ENCODE assay signal across 8 cellular contexts in the genomic region with DNA sequence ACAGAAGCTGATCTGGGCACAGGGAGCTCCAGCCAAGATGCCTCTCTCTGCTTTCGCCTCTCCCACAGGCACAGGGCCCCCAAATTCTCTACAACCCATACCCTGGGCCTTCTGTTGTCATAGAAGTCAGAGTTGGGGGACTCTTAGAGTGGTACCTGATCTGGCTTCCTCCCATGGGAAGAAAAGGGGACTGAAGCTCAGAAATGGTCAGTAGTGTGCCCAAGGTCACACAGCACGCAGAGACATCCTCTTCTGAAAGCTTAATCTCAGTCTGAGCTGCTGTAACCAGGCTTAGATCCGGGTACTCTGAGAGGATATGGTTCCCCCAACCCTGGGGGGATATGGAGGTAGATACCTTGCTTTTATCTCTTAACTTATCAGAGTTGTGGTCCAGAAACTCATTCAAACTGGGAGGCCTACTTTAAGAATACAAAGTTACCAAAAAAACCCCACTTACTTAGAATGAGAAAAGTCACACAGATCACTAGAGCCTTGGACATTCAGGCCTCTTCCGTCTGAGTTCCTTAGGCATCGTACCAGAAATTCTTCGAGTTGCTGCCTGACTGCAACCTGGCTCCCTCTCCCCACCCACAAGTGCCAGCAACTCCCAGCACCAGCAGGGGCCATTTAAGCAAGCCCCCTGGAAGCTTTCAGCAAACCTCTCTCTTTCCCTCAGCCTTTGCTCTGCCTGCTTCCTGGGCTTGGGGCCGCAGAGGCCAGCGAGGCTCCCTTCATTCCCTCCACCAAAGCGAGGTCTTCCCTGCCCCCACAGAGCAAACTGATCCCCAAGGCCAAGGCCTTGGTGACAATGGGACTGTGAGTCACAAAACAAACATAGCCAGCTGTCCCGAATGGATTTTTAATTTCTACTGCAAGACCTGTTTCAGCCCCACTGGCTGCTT. TPM values are rescaled to one million over a fixed set of nuclear protein-coding genes. Genes with fewer than 3 reads are reported as not detected.
DNase-seq lines count a peak whose midpoint lies in the region; ATAC-seq, FAIRE-seq and TF ChIP-seq lines count a peak whose summit lies in the region.

No MANE protein-coding gene starts in this region.

- H3K4me3 ChIP-seq in ACC112 (ENCODE audit: low read depth, low read length), result peak overlapping the region; percentile 36; the same call in 1 of the 2 replicates
- H3K4me3 ChIP-seq in HCT116 (replicated peaks in 1 of 2; ENCODE audit: low read depth in 1 of 2, low read length in 2 of 2), result peak overlapping the region; percentile 3 to 15; a peak in 3 of 4 replicates

- H3K9me3 ChIP-seq in HCT116 (ENCODE audit: control insufficient read depth in 1 of 2, insufficient read depth in 1 of 2, low read depth in 1 of 2, low read length in 2 of 2), result no peaks in the 10 kb centered on the region

- H3K9me2 ChIP-seq in HCT116 (ENCODE audit: insufficient read depth), result no peaks in the 10 kb centered on the region

- H3K27me3 ChIP-seq in ACC112 (ENCODE audit: insufficient read depth, low read length), result no peaks in the 10 kb centered on the region
- no peaks in the 10 kb centered on the region for H3K27me3 ChIP-seq in HCT116 (ENCODE audit: insufficient read depth, low read length)

- H3K36me3 ChIP-seq in ACC112 (ENCODE audit: insufficient read depth, low read length) (no peaks in the 10 kb centered on the region), HCT116 (ENCODE audit: control insufficient read depth in 1 of 2, insufficient read depth in 2 of 2, low read length in 2 of 2) (no peaks in the 10 kb centered on the region)

- DNase-seq in HCT116 (ENCODE audit: low read depth, low spot score) (peak; percentile 50), RCC 7860 (ENCODE audit: low spot score) (peak; percentile 10), left kidney (ENCODE audit: low read depth, low spot score) (peak; percentile 57), GM10248 (ENCODE audit: extremely low spot score) (no peak), GM10266 (ENCODE audit: extremely low spot score) (no peak), HPDE6-E6E7 (ENCODE audit: extremely low spot score) (no peak)

- ATAC-seq in HCT116 (peak; percentile 53), HG02678 (IDR thresholded peaks at IDR 0.05; ENCODE audit: unreplicated experiment) (no peak)

- H3K4me1 ChIP-seq in ACC112 (ENCODE audit: control insufficient read depth, insufficient read depth, low read length, unreplicated experiment) (peaks cover 52% of the 10 kb centered on the region), HCT116 (ENCODE audit: control insufficient read depth in 1 of 2, insufficient read depth in 2 of 2, low read length in 2 of 2) (peaks cover 66 to 79% of the 10 kb centered on the region in 2 experiments)

- no peak for TF ChIP-seq POLR2A in HCT116 (IDR thresholded peaks at IDR 0.05; ENCODE audit: borderline replicate concordance, extremely low read depth, insufficient read depth, insufficient read length)

- peak overlapping the region; percentile 87 for H3K27ac ChIP-seq in ACC112 (ENCODE audit: low read depth, low read length)
- peak overlapping the region; percentile 41 for H3K27ac ChIP-seq in HCT116 (ENCODE audit: low read depth, low read length)

- no peak for FAIRE-seq in RCC 7860 (lab: Jason Lieb, UNC)

- peaks cover 11% of the 10 kb centered on the region for H3K79me2 ChIP-seq in ACC112 (ENCODE audit: control insufficient read depth, insufficient read depth, low read length, unreplicated experiment)
- no peaks in the 10 kb centered on the region for H3K79me2 ChIP-seq in HCT116 (ENCODE audit: insufficient read depth, low read length)

- TF ChIP-seq RAD21 in HCT116 (IDR thresholded peaks at IDR 0.05; ENCODE audit: low read depth), result no peak

- RAD21 ChIA-PET in HCT116 (lab: Charles Lee; ENCODE audit: low non-redundant PET in 1 of 2, low total read pairs in 2 of 2, uncharacterized antibody in 2 of 2, unreplicated experiment in 2 of 2), result interaction anchor here in 1 of 2 experiments (0.6 kb wide), 1 partner anchor 36 kb away, joined by 6 read pairs; no protein-coding TSS in a partner anchor

- POLR2A ChIA-PET in HCT116 (lab: Charles Lee) (interaction anchor here (1.0 to 1.7 kb wide), 2 partner anchors 31 to 33 kb away, joined by 3 to 7 read pairs; no protein-coding TSS in a partner anchor), GM10248 (lab: Yijun Ruan, JAX) (no interaction called here)

- peak overlapping the region; percentile 44 for H3K9ac ChIP-seq in HCT116 (ENCODE audit: low read length)

- BruUV-seq in HCT116 (replicated peaks; lab: Mats Ljungman, UMichigan), result TSS peak; percentile 85

- TF ChIP-seq CTCF in HCT116 (IDR thresholded peaks at IDR 0.05 in 2 of 3, conservative IDR thresholded peaks at IDR 0.05 in 1 of 3; ENCODE audit: borderline replicate concordance in 1 of 3, insufficient read depth in 1 of 3, low read depth in 2 of 3, low read length in 2 of 3), result no peak
- no peak for TF ChIP-seq CTCF in GM10248 (IDR thresholded peaks at IDR 0.05; ENCODE audit: control extremely low read depth, extremely low read depth, low read depth, missing control alignments)
- TF ChIP-seq CTCF in GM10266 (IDR thresholded peaks at IDR 0.05; ENCODE audit: control insufficient read depth, insufficient read depth, low read depth, missing control alignments), result no peak

- H4K20me1 ChIP-seq in HCT116 (ENCODE audit: insufficient read depth), result no peaks in the 10 kb centered on the region

- peak overlapping the region; percentile 82 for H3K4me2 ChIP-seq in HCT116 (ENCODE audit: low read length)

- CTCF ChIA-PET in HCT116 (lab: Charles Lee) (interaction anchor here (0.8 to 1.4 kb wide), 4 partner anchors 32 to 81 kb away, joined by 3 to 4 read pairs (median 3); no protein-coding TSS in a partner anchor), GM10248 (lab: Yijun Ruan, JAX) (interaction anchor here (0.8 to 2.1 kb wide), 5 partner anchors 21 to 41 kb away, joined by 3 to 10 read pairs (median 3); no protein-coding TSS in a partner anchor)

- H2AFZ ChIP-seq in ACC112 (ENCODE audit: low read length, unreplicated experiment), result no peak overlapping the region
- H2AFZ ChIP-seq in HCT116 (ENCODE audit: low read depth, low read length, poor library complexity, severe bottlenecking), result no peak overlapping the region

- intact Hi-C loops in HCT116 (cut with micrococcal nuclease), result no loop called here

TF ChIP-seq in HCT116, 20 proteins besides CTCF, POLR2A, EP300 and RAD21:
- TF ChIP-seq EGR1 (IDR thresholded peaks at IDR 0.05; ENCODE audit: low read depth) (no peak), TCF7L2 (IDR thresholded peaks at IDR 0.05; ENCODE audit: borderline replicate concordance, extremely low read depth, insufficient read depth, insufficient read length) (peak; percentile 50), POLR2AphosphoS5 (IDR thresholded peaks at IDR 0.05; ENCODE audit: low read depth, low read length) (peak; percentile 47; the same call in 1 of the 2 replicates), ZFX (IDR thresholded peaks at IDR 0.05) (0 out of 2 replicates have a peak, but pooled peaks have one; percentile 19)
TF ChIP-seq in HCT116: peak in this region for 3.

RNA-seq across cellular contexts. Expression of a gene that starts 13.9 kb away (rescaled TPM):
- 72.6 TPM for total RNA-seq in HCT116 (2021; ENCODE audit: unreplicated experiment)
- polyA plus RNA-seq in HCT116 (2012), result 96.4 and 207 TPM in 2 replicates

RNA-seq across cellular contexts. Expression of a gene that starts 27.5 kb away (rescaled TPM):
- total RNA-seq in HCT116 (2021; ENCODE audit: unreplicated experiment), result 1.5 TPM
- polyA plus RNA-seq in HCT116 (2012), result 0.62 and 1.4 TPM in 2 replicates

RNA-seq across cellular contexts. Expression of a gene that starts 44.4 kb away (rescaled TPM):
- 0.84 TPM for total RNA-seq in HCT116 (2021; ENCODE audit: unreplicated experiment)
- 1.1 and 2.3 TPM in 2 replicates for polyA plus RNA-seq in HCT116 (2012)

RNA-seq across cellular contexts. Expression of a gene that starts 55.2 kb away (rescaled TPM):
- 8.8 TPM for total RNA-seq in HCT116 (2021; ENCODE audit: unreplicated experiment)
- polyA plus RNA-seq in HCT116 (2012), result 14.4 and 24.3 TPM in 2 replicates

Comparison
In these comparisons a context has a peak if more than half of its experiments do, and no peak if none do; other contexts are left out.
1. DNase-seq: peak in HCT116 (single experiment), RCC 7860 (single experiment) and left kidney (single experiment); none in GM10248 (single experiment), GM10266 (single experiment) and HPDE6-E6E7 (single experiment).